25 cellular contexts compared by ENCODE assay signal in genomic region chrX:34562006-34562405, GRCh38.
"Had no signal": no experiment of that assay in that cellular context is flagged by ENCODE, and none has a peak within 500 bp of the region (broad histone marks: within the 10 kb centered on the region; RNA-seq: fewer than 3 reads in every experiment).

No MANE protein-coding gene starts in this region.

- H3K36me3 ChIP-seq: adrenal gland, esophagus squamous epithelium, left ventricle myocardium inferior, neural progenitor cell, thoracic aorta had no signal

- H3K4me1 ChIP-seq: adrenal gland, esophagus squamous epithelium, left ventricle myocardium inferior had no signal

- H3K4me3 ChIP-seq: adrenal gland, esophagus squamous epithelium, left ventricle myocardium inferior, lung, neural progenitor cell, thoracic aorta had no signal

- H3K27me3 ChIP-seq: adrenal gland, esophagus squamous epithelium, neural progenitor cell had no signal

- H3K9me3 ChIP-seq: adrenal gland, esophagus squamous epithelium, left ventricle myocardium inferior, thoracic aorta had no signal

- H3K27ac ChIP-seq: adrenal gland, esophagus squamous epithelium, left ventricle myocardium inferior, neural progenitor cell, thoracic aorta had no signal

- DNase-seq: activated CD4-positive, alpha-beta memory T cell treated with anti-CD3 and anti-CD28 coated beads for 36 hours; activated CD4-positive, alpha-beta T cell treated with anti-CD3 and anti-CD28 coated beads, Interleukin-2, amount 10 ng/mL, durations not matched to agents 24 days and 14 days; activated CD4-positive, CD25-positive, alpha-beta regulatory T cell treated with anti-CD3 and anti-CD28 coated beads, Interleukin-2, amount 50 U/mL, for 72 hours; activated CD8-positive, alpha-beta memory T cell treated with anti-CD3 and anti-CD28 coated beads, Interleukin-2, amount 50 U/mL, for 4 hours; activated effector memory CD4-positive, alpha-beta T cell treated with anti-CD3 and anti-CD28 coated beads, Interleukin-2, amount 50 U/mL, for 16 hours; activated naive CD4-positive, alpha-beta T cell treated with anti-CD3 and anti-CD28 coated beads for 36 hours; activated naive CD8-positive, alpha-beta T cell treated with anti-CD3 and anti-CD28 coated beads for 36 hours; activated T-cell treated with anti-CD3 and anti-CD28 coated beads, Interleukin-2, amount 50 U/mL, for 1 hour; adrenal gland; aorta; caudate nucleus; cortex of kidney; esophagus squamous epithelium; glutamatergic neuron; left ventricle myocardium inferior; mesendoderm; natural killer cell; occipital lobe; right cardiac atrium; stimulated activated CD4-positive, alpha-beta T cell treated with anti-CD3 and anti-CD28 coated beads, Interleukin-12 subunit alpha, Interleukin-12 subunit beta, amount 100 ng/mL, for 4 hours; stimulated activated CD4-positive, alpha-beta T cell treated with anti-CD3 and anti-CD28 coated beads, Interleukin-4, amount 100 ng/mL, for 24 hours; trophoblast cell had no signal

- H3K9ac ChIP-seq: neural progenitor cell had no signal

- H3K4me2 ChIP-seq: neural progenitor cell had no signal

- H2AFZ ChIP-seq: neural progenitor cell had no signal
